ENCODE assay signal across 1 cellular context in genomic region chr2:8645176-8645831, GRCh38.
TF ChIP-seq lines count a peak whose summit lies in the region.

No MANE protein-coding gene starts in this region.

TF ChIP-seq in H1, 55 proteins besides CTCF, POLR2A, EP300 and RAD21:
- TF ChIP-seq CTBP2 (IDR thresholded peaks at IDR 0.05; ENCODE audit: borderline replicate concordance, insufficient read depth, insufficient read length, low read length) (no peak), EZH2 (IDR thresholded peaks at IDR 0.05; ENCODE audit: low read depth, low read length, severe bottlenecking) (no peak), YY1 (IDR thresholded peaks at IDR 0.05; ENCODE audit: low read depth, low read length) (no peak), NRF1 (IDR thresholded peaks at IDR 0.05; ENCODE audit: low read depth, low read length) (no peak), MAFK (IDR thresholded peaks at IDR 0.05; ENCODE audit: low read depth, low read length) (no peak), ATF3 (IDR thresholded peaks at IDR 0.05; ENCODE audit: insufficient read depth, low read depth, low read length) (no peak), ZNF274 (IDR thresholded peaks at IDR 0.05; ENCODE audit: borderline replicate concordance, extremely low read depth, low read length) (no peak), GTF2F1 (IDR thresholded peaks at IDR 0.05; ENCODE audit: borderline replicate concordance, low read depth, low read length) (no peak), MAX (IDR thresholded peaks at IDR 0.05) (no peak), RXRA (IDR thresholded peaks at IDR 0.05; ENCODE audit: insufficient read depth, low read depth, low read length) (no peak), SRF (IDR thresholded peaks at IDR 0.05; ENCODE audit: low read depth, low read length) (no peak), CHD1 (IDR thresholded peaks at IDR 0.05; ENCODE audit: low read depth, low read length) (no peak), CHD7 (IDR thresholded peaks at IDR 0.05; ENCODE audit: insufficient replicate concordance, low read length) (no peak), CBX8 (IDR thresholded peaks at IDR 0.05; ENCODE audit: borderline replicate concordance, low read depth, low read length) (no peak), TBP (IDR thresholded peaks at IDR 0.05; ENCODE audit: low read depth, low read length) (no peak)
